1 cellular context compared by ENCODE assay signal in genomic region chr16:23842137-23842600, GRCh38.
TF ChIP-seq lines count a peak whose summit lies in the region.

No MANE protein-coding gene starts in this region.

TF ChIP-seq in GM12878, 131 proteins besides CTCF, POLR2A, EP300 and RAD21 (continued from another document and continues in another):
- TF ChIP-seq ZNF687 (IDR thresholded peaks at IDR 0.05): peak; percentile 81
- TF ChIP-seq USF2 (IDR thresholded peaks at IDR 0.05; ENCODE audit: borderline replicate concordance, low read depth, low read length): no peak
- TF ChIP-seq BCL3 (IDR thresholded peaks at IDR 0.05; ENCODE audit: borderline replicate concordance, insufficient read depth, low read depth, low read length, poor library complexity, severe bottlenecking): peak; percentile 96
- TF ChIP-seq RELB (IDR thresholded peaks at IDR 0.05; ENCODE audit: low read depth): peak; percentile 71; the same call in 1 of the 2 replicates
- peak; percentile 75; the same call in 1 of the 2 replicates for TF ChIP-seq KDM1A (IDR thresholded peaks at IDR 0.05; ENCODE audit: borderline replicate concordance)
- no peak for TF ChIP-seq CBFB (IDR thresholded peaks at IDR 0.05; ENCODE audit: low read depth)
- TF ChIP-seq TCF12 (IDR thresholded peaks at IDR 0.05; ENCODE audit: low read depth, low read length): peak; percentile 48; the same call in 1 of the 2 replicates
- TF ChIP-seq WRNIP1 (IDR thresholded peaks at IDR 0.05; ENCODE audit: borderline replicate concordance, low read depth, low read length): 0 out of 2 replicates have a peak, but pooled peaks have one; percentile 72
- peak; percentile 76 for TF ChIP-seq BMI1 (IDR thresholded peaks at IDR 0.05; ENCODE audit: borderline replicate concordance)
- peak in 1 of 2 experiments; percentile 10; a peak in 1 of 3 replicates for TF ChIP-seq EGR1 (IDR thresholded peaks at IDR 0.05; ENCODE audit: borderline replicate concordance in 1 of 2, low read depth in 2 of 2, low read length in 2 of 2)
- no peak for TF ChIP-seq YBX1 (IDR thresholded peaks at IDR 0.05)
- peak; percentile 90 for TF ChIP-seq EED (IDR thresholded peaks at IDR 0.05; ENCODE audit: low read depth)
- no peak for TF ChIP-seq ZNF622 (IDR thresholded peaks at IDR 0.05)
- TF ChIP-seq CHD4 (IDR thresholded peaks at IDR 0.05): no peak
- TF ChIP-seq ZNF592 (IDR thresholded peaks at IDR 0.05): no peak
- TF ChIP-seq FOXM1 (IDR thresholded peaks at IDR 0.05; ENCODE audit: low read depth, low read length): peak; percentile 96
- no peak for TF ChIP-seq ZNF384 (IDR thresholded peaks at IDR 0.05; ENCODE audit: borderline replicate concordance, low read depth, low read length)
- TF ChIP-seq NFYA (IDR thresholded peaks at IDR 0.05; ENCODE audit: borderline replicate concordance, low read depth, low read length): no peak
- peak; percentile 95 for TF ChIP-seq SMARCA5 (IDR thresholded peaks at IDR 0.05)
- peak; percentile 96; the same call in 1 of the 2 replicates for TF ChIP-seq ESRRA (IDR thresholded peaks at IDR 0.05; ENCODE audit: low read length)
- peak; percentile 96 for TF ChIP-seq ATF2 (IDR thresholded peaks at IDR 0.05; ENCODE audit: low read length)
- TF ChIP-seq CEBPB (IDR thresholded peaks at IDR 0.05; ENCODE audit: borderline replicate concordance in 1 of 2, low read depth in 2 of 2, low read length in 2 of 2): peak; percentile 77 to 92; a peak in 2 of 4 replicates
- TF ChIP-seq JUNB (IDR thresholded peaks at IDR 0.05): peak; percentile 99
- peak; percentile 95 for TF ChIP-seq RUNX3 (IDR thresholded peaks at IDR 0.05; ENCODE audit: low read length)
- no peak for TF ChIP-seq RBBP5 (conservative IDR thresholded peaks at IDR 0.05)
- TF ChIP-seq PML (IDR thresholded peaks at IDR 0.05; ENCODE audit: low read length): peak; percentile 68; the same call in 1 of the 2 replicates
- no peak for TF ChIP-seq REST (IDR thresholded peaks at IDR 0.05; ENCODE audit: low read depth, low read length)
- TF ChIP-seq PKNOX1 (IDR thresholded peaks at IDR 0.05): 0 out of 2 replicates have a peak, but pooled peaks have one; percentile 11
- TF ChIP-seq IRF3 (IDR thresholded peaks at IDR 0.05): no peak
- TF ChIP-seq SIX5 (IDR thresholded peaks at IDR 0.05; ENCODE audit: low read depth, low read length, severe bottlenecking): no peak
- no peak for TF ChIP-seq MYB (IDR thresholded peaks at IDR 0.05; ENCODE audit: borderline replicate concordance, low read depth, low read length)
- peak; percentile 80 for TF ChIP-seq ATF7 (IDR thresholded peaks at IDR 0.05; ENCODE audit: low read depth)
- TF ChIP-seq POLR2AphosphoS2 (IDR thresholded peaks at IDR 0.05; ENCODE audit: low read depth, low read length): no peak
- TF ChIP-seq TCF7 (IDR thresholded peaks at IDR 0.05; ENCODE audit: borderline replicate concordance): peak; percentile 96
- TF ChIP-seq ELK1 (IDR thresholded peaks at IDR 0.05; ENCODE audit: low read depth, low read length): 0 out of 2 replicates have a peak, but pooled peaks have one; percentile 23
- no peak for TF ChIP-seq HDAC6 (IDR thresholded peaks at IDR 0.05; ENCODE audit: unreplicated experiment)
- no peak; the same call in 1 of the 2 replicates for TF ChIP-seq RCOR1 (conservative IDR thresholded peaks at IDR 0.05; ENCODE audit: low read depth, low read length)
- TF ChIP-seq GATAD2B (conservative IDR thresholded peaks at IDR 0.05; ENCODE audit: low read depth): peak; percentile 56; the same call in 1 of the 2 replicates
